In the genomic region with DNA sequence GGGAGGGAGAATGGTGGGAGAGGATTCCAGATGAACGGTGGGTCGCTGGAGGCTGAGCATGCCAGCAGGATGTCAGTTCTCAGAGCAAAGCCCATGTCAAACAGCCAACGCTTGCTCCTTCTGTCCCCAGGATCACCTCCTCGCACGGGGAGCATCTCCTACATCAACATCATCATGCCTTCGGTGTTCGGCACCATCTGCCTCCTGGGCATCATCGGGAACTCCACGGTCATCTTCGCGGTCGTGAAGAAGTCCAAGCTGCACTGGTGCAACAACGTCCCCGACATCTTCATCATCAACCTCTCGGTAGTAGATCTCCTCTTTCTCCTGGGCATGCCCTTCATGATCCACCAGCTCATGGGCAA, we compare ENCODE assay signal across 19 cellular contexts. TPM values are rescaled to one million over a fixed set of nuclear protein-coding genes. Genes with fewer than 3 reads are reported as not detected.
"Had no signal": no experiment of that assay in that cellular context is flagged by ENCODE, and none has a peak within 500 bp of the region (broad histone marks: within the 10 kb centered on the region; RNA-seq: fewer than 3 reads in every experiment).

No MANE protein-coding gene starts in this region.

- H3K9me3 Mint-ChIP-seq: activated CD4-positive, alpha-beta T cell treated with anti-CD3 and anti-CD28 coated beads, Interleukin-2, amount 10 ng/mL, durations not matched to agents 24 days and 14 days; activated naive CD4-positive, alpha-beta T cell treated with anti-CD3 and anti-CD28 coated beads, Interleukin-2, amount 50 U/mL, for 24 hours; naive B cell; T-cell had no signal

- H3K27ac Mint-ChIP-seq: activated CD4-positive, alpha-beta T cell treated with anti-CD3 and anti-CD28 coated beads, Interleukin-2, amount 10 ng/mL, durations not matched to agents 24 days and 14 days; activated naive CD4-positive, alpha-beta T cell treated with anti-CD3 and anti-CD28 coated beads, Interleukin-2, amount 50 U/mL, for 24 hours had no signal

- H3K9me3 ChIP-seq: left lung, right atrium auricular region, tibial artery, vagina had no signal

- H3K36me3 ChIP-seq: cardiac muscle cell, left lung, right atrium auricular region, tibial artery, vagina had no signal

- ATAC-seq: left lung; SK-N-SH treated with all-trans-retinoic acid at 6 μM for 48 hours; stimulated activated naive CD8-positive, alpha-beta T cell treated with anti-CD3 and anti-CD28 coated beads, Interleukin-15, Interleukin-2, amounts not matched to agents 100 U/mL and 50 U/mL, for 24 hours; T-cell had no signal

- DNase-seq: activated CD8-positive, alpha-beta memory T cell treated with anti-CD3 and anti-CD28 coated beads, Interleukin-2, amount 50 U/mL, for 4 hours; activated gamma-delta T cell; activated T-cell treated with anti-CD3 and anti-CD28 coated beads, Interleukin-2, amount 50 U/mL, for 48 hours; left lung; naive B cell; stimulated activated naive CD8-positive, alpha-beta T cell treated with anti-CD3 and anti-CD28 coated beads, Interleukin-15, Interleukin-2, amounts not matched to agents 100 U/mL and 50 U/mL, for 24 hours; substantia nigra; T-cell; tibial artery had no signal

- H3K4me3 Mint-ChIP-seq: activated CD4-positive, alpha-beta T cell treated with anti-CD3 and anti-CD28 coated beads, Interleukin-2, amount 10 ng/mL, durations not matched to agents 24 days and 14 days; activated naive CD4-positive, alpha-beta T cell treated with anti-CD3 and anti-CD28 coated beads, Interleukin-2, amount 50 U/mL, for 24 hours; T-cell had no signal

- H3K36me3 Mint-ChIP-seq: activated naive CD4-positive, alpha-beta T cell treated with anti-CD3 and anti-CD28 coated beads, Interleukin-2, amount 50 U/mL, for 24 hours; naive B cell; T-cell had no signal

- H3K4me3 ChIP-seq: cardiac muscle cell, left lung, right atrium auricular region, tibial artery, vagina had no signal

- H3K27me3 ChIP-seq: right atrium auricular region, vagina had no signal

- H3K27ac ChIP-seq: cardiac muscle cell, epithelial cell of prostate, left lung, right atrium auricular region, tibial artery, vagina had no signal

RNA-seq across cellular contexts. Expression of a gene that starts 1.5 kb away (rescaled TPM):
- total RNA-seq: activated CD4-positive, alpha-beta T cell treated with anti-CD3 and anti-CD28 coated beads, Interleukin-2, amount 10 ng/mL, durations not matched to agents 24 days and 14 days; dermis blood vessel endothelial cell; lung microvascular endothelial cell; mononuclear cell; T-cell; vagina had no signal
